ENCODE assay signal across 8 cellular contexts in the genomic region with DNA sequence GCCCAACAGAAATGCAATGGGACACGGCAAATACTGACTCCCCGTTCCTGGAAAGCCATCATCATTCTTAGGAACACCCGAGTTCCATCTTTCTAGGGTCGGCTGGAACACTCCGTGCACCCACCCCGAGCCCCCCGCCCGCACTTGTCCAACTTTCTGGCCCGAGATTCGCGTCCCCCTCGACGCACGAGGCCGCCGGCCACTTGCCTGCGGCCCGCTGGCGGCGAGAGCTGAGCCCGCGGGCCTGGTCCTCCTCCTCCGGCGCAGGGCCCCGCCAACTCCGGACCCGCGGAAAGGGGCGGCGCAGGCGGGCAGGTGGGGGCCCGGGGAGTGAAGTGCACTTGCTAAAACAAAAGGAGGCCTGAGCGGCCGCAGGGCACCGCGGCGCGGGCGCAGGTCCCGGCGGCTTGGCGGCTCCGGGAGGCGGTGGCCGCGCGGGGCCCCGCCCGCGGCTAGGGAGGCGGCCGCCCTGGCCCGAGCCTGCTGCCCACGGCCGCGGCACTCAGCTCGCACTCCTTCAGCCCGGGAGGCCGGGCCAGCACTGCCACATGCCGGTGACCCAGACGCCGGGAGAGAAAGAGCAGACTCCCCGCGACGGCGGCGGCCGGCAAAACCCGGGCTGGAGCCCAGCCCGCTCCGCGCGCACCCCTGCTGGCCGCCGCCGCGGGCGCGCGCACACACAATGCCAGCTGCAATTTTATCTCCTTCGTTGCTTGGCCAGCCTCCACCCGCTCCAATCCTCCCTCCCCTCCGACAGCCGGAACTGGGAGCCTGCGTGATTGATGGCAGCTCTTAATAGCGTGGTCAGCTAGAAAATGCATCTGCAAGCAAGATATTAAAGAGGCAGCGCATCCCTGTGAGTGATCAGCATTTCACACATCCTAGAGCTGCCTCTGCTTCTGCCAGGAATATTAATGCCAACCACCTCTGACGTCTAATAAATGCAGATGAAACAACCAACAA.
A peak's percentile ranks its signal among the peaks of the same experiment; 100 is the strongest.
DNase-seq lines count a peak whose midpoint lies in the region; ATAC-seq, FAIRE-seq and TF ChIP-seq lines count a peak whose summit lies in the region.

No MANE protein-coding gene starts in this region.

- peak in 1 of 2 donors; percentile 20 for TF ChIP-seq CTCF in endothelial cell of umbilical vein (IDR thresholded peaks at IDR 0.05; ENCODE audit: extremely low read depth in 1 of 2, insufficient read depth in 1 of 2, low read depth in 1 of 2, low read length in 2 of 2)

- dilution Hi-C loops in endothelial cell of umbilical vein (cut with MboI; ENCODE audit: extremely low pct_ligation_motif_present, low sequenced_read_pairs): no loop called here

- POLR2A ChIA-PET in endothelial cell of umbilical vein (lab: Charles Lee): interaction anchor here (0.5 to 1.6 kb wide), 4 partner anchors 8 to 319 kb away, joined by 3 to 11 read pairs (median 4); no protein-coding TSS in a partner anchor

- CTCF ChIA-PET in endothelial cell of umbilical vein (lab: Charles Lee): interaction anchor here (0.7 to 5.1 kb wide), 26 partner anchors 9 to 329 kb away, joined by 3 to 39 read pairs (median 4); no protein-coding TSS in a partner anchor

- TSS peak; percentile 6 for BruUV-seq in endothelial cell of umbilical vein (replicated peaks; lab: Mats Ljungman, UMichigan)

- no peaks in the 10 kb centered on the region for H3K9me1 ChIP-seq in endothelial cell of umbilical vein (replicated peaks; ENCODE audit: control insufficient read depth, extremely low read depth, insufficient read depth, low read length)

- H4K20me1 ChIP-seq in endothelial cell of umbilical vein (replicated peaks; ENCODE audit: control insufficient read depth, extremely low read depth, insufficient read depth, low read length): no peaks in the 10 kb centered on the region

- peaks cover 17% of the 10 kb centered on the region for H3K4me1 ChIP-seq in endothelial cell of umbilical vein (ENCODE audit: control insufficient read depth, extremely low read depth, insufficient read depth, low read length)

- no peaks in the 10 kb centered on the region for H3K36me3 ChIP-seq in endothelial cell of umbilical vein (ENCODE audit: control insufficient read depth in 2 of 2, extremely low read depth in 1 of 2, insufficient read depth in 2 of 2, low read length in 2 of 2)

- H3K4me3 ChIP-seq in endothelial cell of umbilical vein (replicated peaks in 1 of 3; ENCODE audit: insufficient read depth in 1 of 3, low read depth in 1 of 3, low read length in 3 of 3): peak overlapping the region; percentile 61 to 94 (median 80)

- TF ChIP-seq POLR2A in endothelial cell of umbilical vein (IDR thresholded peaks at IDR 0.05; ENCODE audit: low read depth, low read length): peak; percentile 95

- no peaks in the 10 kb centered on the region for H3K27me3 ChIP-seq in endothelial cell of umbilical vein (ENCODE audit: control insufficient read depth in 2 of 2, insufficient read depth in 2 of 2, low read length in 2 of 2)

- peak; percentile 72 for ATAC-seq in GM19463 (IDR thresholded peaks at IDR 0.05; ENCODE audit: unreplicated experiment)

- FAIRE-seq in endothelial cell of umbilical vein (lab: Jason Lieb, UNC): peak; percentile 93

- DNase-seq in CMK (ENCODE audit: low read depth) (peak; percentile 83), HT-29 (ENCODE audit: low spot score) (peak; percentile 94), NOMO-1 (lab: John Stamatoyannopoulos, UW; ENCODE audit: unreplicated experiment in 2 of 2) (peak; percentile 67 to 74), endothelial cell of umbilical vein (ENCODE audit: low read depth, low spot score) (peak; percentile 96), mesenteric fat pad (ENCODE audit: low spot score) (peak; percentile 96)
- peak; percentile 48 for DNase-seq in activated CD8-positive, alpha-beta memory T cell treated with anti-CD3 and anti-CD28 coated beads, Interleukin-2, amount 50 U/mL, for 4 hours
- DNase-seq in stimulated activated CD8-positive, alpha-beta memory T cell treated with anti-CD3 and anti-CD28 coated beads, Interleukin-15, amount 100 ng/mL, for 4 hours (ENCODE audit: low read depth in 2 of 2): peak; percentile 5 to 41

- peak overlapping the region; percentile 54 for H2AFZ ChIP-seq in endothelial cell of umbilical vein (ENCODE audit: low read depth, low read length)

- peaks cover 45% of the 10 kb centered on the region for H3K79me2 ChIP-seq in endothelial cell of umbilical vein (ENCODE audit: control insufficient read depth, insufficient read depth, low read length)

- intact Hi-C loops in endothelial cell of umbilical vein (cut with micrococcal nuclease): loop anchor here (1.0 to 2.0 kb wide), 4 partner anchors 9 to 278 kb away; no protein-coding TSS in a partner anchor

- peak overlapping the region; percentile 92 for H3K4me2 ChIP-seq in endothelial cell of umbilical vein (ENCODE audit: insufficient read depth, low read length)

- peak overlapping the region; percentile 97 for H3K9ac ChIP-seq in endothelial cell of umbilical vein (replicated peaks; ENCODE audit: extremely low read depth, insufficient read depth, low read length)

- H3K9me3 ChIP-seq in endothelial cell of umbilical vein (replicated peaks; ENCODE audit: control insufficient read depth, insufficient read depth, low read length): no peaks in the 10 kb centered on the region

- H3K27ac ChIP-seq in endothelial cell of umbilical vein (ENCODE audit: insufficient read depth, low read depth, low read length): peak overlapping the region; percentile 77

TF ChIP-seq in endothelial cell of umbilical vein, 7 proteins besides CTCF, POLR2A, EP300 and RAD21:
- TF ChIP-seq JUN (IDR thresholded peaks at IDR 0.05; ENCODE audit: borderline replicate concordance, insufficient read depth, insufficient read length, low read depth) (no peak), POLR2AphosphoS5 (IDR thresholded peaks at IDR 0.05; ENCODE audit: insufficient read depth, low read depth, low read length) (peak; percentile 98), GATA2 (IDR thresholded peaks at IDR 0.05; ENCODE audit: insufficient read depth, insufficient read length, low read depth, low read length) (peak; percentile 53), MYC (IDR thresholded peaks at IDR 0.05; ENCODE audit: low read depth, low read length) (no peak)
- TF ChIP-seq, protein P1, sequence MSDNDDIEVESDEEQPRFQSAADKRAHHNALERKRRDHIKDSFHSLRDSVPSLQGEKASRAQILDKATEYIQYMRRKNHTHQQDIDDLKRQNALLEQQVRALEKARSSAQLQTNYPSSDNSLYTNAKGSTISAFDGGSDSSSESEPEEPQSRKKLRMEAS (IDR thresholded peaks at IDR 0.05; ENCODE audit: insufficient read depth, insufficient read length): peak; percentile 5

Comparison
In these comparisons a context has a peak if more than half of its experiments do, and no peak if none do; other contexts are left out.
1. Peak in every context shown above with its lines: DNase-seq, ATAC-seq, H3K4me3 ChIP-seq and H3K27ac ChIP-seq.
2. DNase-seq: peak in every context shown above with its lines; median percentile 96 in endothelial cell of umbilical vein; 96 in mesenteric fat pad; 94 in HT-29; 83 in CMK; 70 in NOMO-1; 48 in activated CD8-positive, alpha-beta memory T cell treated with anti-CD3 and anti-CD28 coated beads, Interleukin-2, amount 50 U/mL, for 4 hours; 23 in stimulated activated CD8-positive, alpha-beta memory T cell treated with anti-CD3 and anti-CD28 coated beads, Interleukin-15, amount 100 ng/mL, for 4 hours.